ENCODE assay signal across 8 cellular contexts in the genomic region with DNA sequence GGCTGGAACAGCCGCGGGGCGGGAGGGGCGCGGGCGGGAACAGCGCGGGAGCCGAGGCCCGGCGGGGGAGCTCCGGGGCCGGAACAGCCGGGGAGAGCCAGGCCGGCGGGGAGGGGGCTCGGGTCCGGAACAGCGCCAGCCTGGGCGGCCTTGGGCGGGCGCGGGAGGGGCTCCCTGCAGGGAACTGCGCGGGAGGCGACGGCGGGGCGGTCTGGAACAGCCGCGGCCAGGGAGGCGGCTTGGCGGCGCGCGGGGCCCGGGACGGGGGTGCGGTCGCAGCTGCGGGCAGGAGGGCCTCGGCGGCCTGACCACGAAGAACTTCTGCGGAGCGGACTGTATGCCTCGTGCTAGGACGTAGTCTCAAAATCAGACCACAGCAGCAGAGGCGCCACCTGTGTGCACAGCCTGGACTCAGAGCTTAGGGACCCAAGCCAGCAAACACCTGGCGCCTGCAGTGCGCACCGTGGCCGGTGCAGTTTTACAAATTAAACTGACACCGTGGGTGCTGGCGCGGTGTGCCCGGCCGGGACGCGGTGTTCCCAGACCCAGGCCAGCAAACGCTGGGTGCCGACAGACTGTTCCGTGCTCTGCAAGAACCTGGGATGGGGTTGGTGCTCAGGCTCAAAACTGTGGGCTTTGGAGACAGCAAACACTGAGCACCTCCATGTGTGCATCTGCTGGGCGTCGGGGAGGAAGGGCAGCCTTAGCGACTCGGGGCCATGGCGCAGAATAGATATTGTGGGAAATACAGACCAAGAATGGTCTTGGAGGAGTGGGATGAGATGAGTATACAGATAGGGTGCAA. TPM values are rescaled to one million over a fixed set of nuclear protein-coding genes. Genes with fewer than 3 reads are reported as not detected.
DNase-seq lines count a peak whose midpoint lies in the region; ATAC-seq and TF ChIP-seq lines count a peak whose summit lies in the region.

No MANE protein-coding gene starts in this region.

- H3K9me3 Mint-ChIP-seq in naive thymus-derived CD4-positive, alpha-beta T cell, result peaks cover 5 to 20% (median 7%) of the 10 kb centered on the region in 11 donors

- TF ChIP-seq CTCF in AG09309 (IDR thresholded peaks at IDR 0.05; ENCODE audit: control insufficient read depth, insufficient read depth, low read depth, low read length, missing control alignments) (no peak), stomach (IDR thresholded peaks at IDR 0.05) (peak in 1 of 7 experiments; percentile 38)

- H3K27ac Mint-ChIP-seq in naive thymus-derived CD4-positive, alpha-beta T cell, result peak overlapping the region; percentile 65 to 98 (median 90)

- intact Hi-C loops in naive thymus-derived CD4-positive, alpha-beta T cell (cut with micrococcal nuclease), result loop anchor here (1.0 to 5.0 kb wide), 13 partner anchors 12 to 826 kb away; a partner anchor contains a TSS
- intact Hi-C loops in stomach (cut with DNase I; ENCODE audit: low total_unique reads), result no loop called here

- WGBS in stomach, 5 donors, result 1 to 2% (median 2%) methylated on average over 23 to 68 of the region's 68 CpGs

- ATAC-seq in GM18907 (IDR thresholded peaks at IDR 0.05; ENCODE audit: unreplicated experiment) (peak; percentile 65), HG03103 (IDR thresholded peaks at IDR 0.05; ENCODE audit: low read depth, unreplicated experiment) (peak; percentile 49)
- peak; percentile 59 for ATAC-seq in naive thymus-derived CD4-positive, alpha-beta T cell

- peak; percentile 49 for TF ChIP-seq POLR2A in erythroblast (IDR thresholded peaks at IDR 0.05; ENCODE audit: low read length)
- no peak for TF ChIP-seq POLR2A in stomach (IDR thresholded peaks at IDR 0.05)

- H3K4me1 ChIP-seq in naive thymus-derived CD4-positive, alpha-beta T cell (ENCODE audit: control insufficient read depth in 2 of 2, insufficient read depth in 2 of 2, low read length in 2 of 2), result peaks cover 3 to 18% of the 10 kb centered on the region in 2 donors
- H3K4me1 ChIP-seq in stomach, result peaks cover 23 to 33% (median 30%) of the 10 kb centered on the region in 4 donors

- peaks cover 0 to 3% (median 0%) of the 10 kb centered on the region in 5 donors for H3K27me3 Mint-ChIP-seq in naive thymus-derived CD4-positive, alpha-beta T cell

- peak overlapping the region; percentile 82 to 97 (median 90) for H3K4me3 Mint-ChIP-seq in naive thymus-derived CD4-positive, alpha-beta T cell

- no peak for DNase-seq in AG09309 (ENCODE audit: low read depth)
- DNase-seq in NCI-H524 treated with DMSO at 0.1 percent for 48 hours (lab: John Stamatoyannopoulos, UW), result peak; percentile 65
- peak; percentile 53 for DNase-seq in activated CD8-positive, alpha-beta memory T cell treated with anti-CD3 and anti-CD28 coated beads, Interleukin-2, amount 50 U/mL, for 1 hour (ENCODE audit: extremely low read depth)
- peak in 1 of 2 experiments; percentile 98 for DNase-seq in erythroblast (lab: John Stamatoyannopoulos, UW)
- DNase-seq in naive thymus-derived CD4-positive, alpha-beta T cell, result peak in 4 of 9 donors; percentile 74 to 89 (median 88)
- peak; percentile 90 for DNase-seq in stomach

- H3K36me3 ChIP-seq in naive thymus-derived CD4-positive, alpha-beta T cell (ENCODE audit: control insufficient read depth in 2 of 3, insufficient read depth in 3 of 3, low read length in 3 of 3), result no peaks in the 10 kb centered on the region
- H3K36me3 ChIP-seq in stomach, result peaks cover 0 to 9% (median 0%) of the 10 kb centered on the region in 4 donors

- POLR2A ChIA-PET in naive thymus-derived CD4-positive, alpha-beta T cell (lab: Charles Lee), result interaction anchor here (0.6 to 2.7 kb wide), 16 partner anchors 12 to 1438 kb away, joined by 3 to 36 read pairs (median 6); a partner anchor contains a TSS

- no peaks in the 10 kb centered on the region for H3K27me3 ChIP-seq in naive thymus-derived CD4-positive, alpha-beta T cell (ENCODE audit: control insufficient read depth in 2 of 2, insufficient read depth in 2 of 2, low read length in 2 of 2)
- H3K27me3 ChIP-seq in stomach, result no peaks in the 10 kb centered on the region

- peaks cover 12 to 36% (median 22%) of the 10 kb centered on the region in 7 donors for H3K4me1 Mint-ChIP-seq in naive thymus-derived CD4-positive, alpha-beta T cell

- peak; percentile 9 for TF ChIP-seq EP300 in stomach (IDR thresholded peaks at IDR 0.05)

- H3K27ac ChIP-seq in naive thymus-derived CD4-positive, alpha-beta T cell (ENCODE audit: low read depth, low read length), result peak overlapping the region; percentile 75
- H3K27ac ChIP-seq in stomach, result peak overlapping the region; percentile 89 to 97 (median 95)

- peaks cover 6 to 17% (median 11%) of the 10 kb centered on the region in 5 donors for H3K36me3 Mint-ChIP-seq in naive thymus-derived CD4-positive, alpha-beta T cell

- H3K4me3 ChIP-seq in AG09309 (ENCODE audit: control insufficient read depth, low read depth, low read length), result peak overlapping the region; percentile 46
- H3K4me3 ChIP-seq in naive thymus-derived CD4-positive, alpha-beta T cell (ENCODE audit: low read length), result peak overlapping the region; percentile 84
- H3K4me3 ChIP-seq in stomach, result peak overlapping the region; percentile 52 to 64 (median 59)

- CTCF ChIA-PET in naive thymus-derived CD4-positive, alpha-beta T cell (lab: Charles Lee), result interaction anchor here (0.9 to 1.3 kb wide), 4 partner anchors 20 to 126 kb away, joined by 3 read pairs; no protein-coding TSS in a partner anchor

- H3K9me3 ChIP-seq in naive thymus-derived CD4-positive, alpha-beta T cell (ENCODE audit: control insufficient read depth in 2 of 3, low read length in 3 of 3), result peaks cover 0 to 9% (median 0%) of the 10 kb centered on the region in 3 experiments
- peaks cover 13 to 20% (median 14%) of the 10 kb centered on the region in 4 donors for H3K9me3 ChIP-seq in stomach

RNA-seq across cellular contexts. Expression of a gene that starts 0.6 kb away (rescaled TPM):
- 1 to 10 TPM; 3.5 to 6.1 (median 5.5) TPM for total RNA-seq in naive thymus-derived CD4-positive, alpha-beta T cell
- polyA plus RNA-seq in naive thymus-derived CD4-positive, alpha-beta T cell, result 1 to 10 TPM; 1.5 to 3.4 TPM
- total RNA-seq in stomach, result 1 to 10 TPM in 4 of 5 donors, under 1 TPM in 1; 0.58 to 6.2 (median 1.3) TPM
- 1 to 10 TPM; 1.4 to 3.7 (median 2.4) TPM for polyA plus RNA-seq in stomach

RNA-seq across cellular contexts. Expression of a gene that starts 12.3 kb away (rescaled TPM):
- total RNA-seq in naive thymus-derived CD4-positive, alpha-beta T cell, result 10 to 100 TPM in 3 of 5 experiments, 1 to 10 TPM in 2; 4.5 to 14.3 (median 10.1) TPM
- polyA plus RNA-seq in naive thymus-derived CD4-positive, alpha-beta T cell, result 10 to 100 TPM in 1 of 2 donors, 1 to 10 TPM in 1; 9.1 to 18.7 TPM
- 10 to 100 TPM in 2 of 5 donors, 1 to 10 TPM in 2, under 1 TPM in 1; 0.72 to 36.8 (median 6.1) TPM for total RNA-seq in stomach
- polyA plus RNA-seq in stomach, result 1 to 10 TPM; 4.0 to 5.9 (median 5.4) TPM

RNA-seq across cellular contexts. Expression of a gene that starts 46.2 kb away (rescaled TPM):
- total RNA-seq in naive thymus-derived CD4-positive, alpha-beta T cell, result 10 to 100 TPM in 1 of 5 experiments, 1 to 10 TPM in 3, under 1 TPM in 1; 0.98 to 61.6 (median 1.6) TPM
- under 1 TPM in 1 of 2 donors, not detected in 1; 0.46 TPM for polyA plus RNA-seq in naive thymus-derived CD4-positive, alpha-beta T cell
- total RNA-seq in stomach, result 10 to 100 TPM in 2 of 5 donors, 1 to 10 TPM in 3; 2.3 to 24.9 (median 4.2) TPM
- polyA plus RNA-seq in stomach, result 1 to 10 TPM; 2.3 to 8.1 (median 4.9) TPM

RNA-seq across cellular contexts. Expression of a gene that starts 58.1 kb away (rescaled TPM):
- total RNA-seq in naive thymus-derived CD4-positive, alpha-beta T cell, result 10 to 100 TPM; 10.8 to 46.8 (median 16.3) TPM
- 1 to 10 TPM; 2.3 to 2.7 TPM for polyA plus RNA-seq in naive thymus-derived CD4-positive, alpha-beta T cell
- 100 to 1,000 TPM in 3 of 5 donors, 10 to 100 TPM in 2; 28.1 to 335 (median 113) TPM for total RNA-seq in stomach
- 10 to 100 TPM; 31.4 to 60.0 (median 51.3) TPM for polyA plus RNA-seq in stomach
